Comparison of ENCODE assay signal across 32 cellular contexts in the genomic region with DNA sequence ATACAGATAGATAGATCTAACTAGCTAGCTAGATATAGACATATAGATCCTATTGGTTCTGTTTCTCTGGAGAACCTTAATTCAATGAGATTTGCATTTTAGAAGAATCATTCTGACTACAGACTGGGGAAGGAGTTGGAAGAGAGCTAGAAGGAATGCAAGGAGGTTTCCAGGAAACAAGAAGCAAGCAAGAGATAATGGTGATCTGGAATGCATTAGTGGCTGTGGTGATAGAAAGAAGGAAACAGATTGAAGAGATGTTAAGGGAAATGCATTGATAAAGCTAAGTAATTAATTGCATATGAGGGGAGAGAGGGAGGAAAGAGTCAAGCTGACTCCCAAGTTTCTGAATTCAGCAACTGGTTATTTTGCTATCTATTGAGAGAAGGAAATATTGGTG. TPM values are rescaled to one million over a fixed set of nuclear protein-coding genes. Genes with fewer than 3 reads are reported as not detected.
"Had no signal": no experiment of that assay in that cellular context is flagged by ENCODE, and none has a peak within 500 bp of the region (broad histone marks: within the 10 kb centered on the region; RNA-seq: fewer than 3 reads in every experiment).

No MANE protein-coding gene starts in this region.

- H3K27me3 ChIP-seq: ascending aorta, cardiac muscle cell had no signal

- H3K4me1 ChIP-seq: ascending aorta had no signal

- FAIRE-seq: bronchial epithelial cell had no signal

- H3K4me3 ChIP-seq: ascending aorta, cardiac muscle cell had no signal

- H3K36me3 ChIP-seq: ascending aorta, cardiac muscle cell, WERI-Rb-1 had no signal

- H3K9me3 ChIP-seq: ascending aorta had no signal

- DNase-seq: activated CD4-positive, alpha-beta memory T cell treated with anti-CD3 and anti-CD28 coated beads, Interleukin-2, amount 10 ng/mL, durations not matched to agents 7 days and 5 days; activated CD4-positive, alpha-beta T cell treated with anti-CD3 and anti-CD28 coated beads for 1 hour; activated CD4-positive, alpha-beta T cell treated with anti-CD3 and anti-CD28 coated beads for 36 hours; activated CD4-positive, alpha-beta T cell treated with anti-CD3 and anti-CD28 coated beads for 48 hours; activated CD4-positive, alpha-beta T cell treated with anti-CD3 and anti-CD28 coated beads, Interleukin-2, amount 10 ng/mL, durations not matched to agents 7 days and 5 days; activated CD4-positive, alpha-beta T cell treated with anti-CD3 and anti-CD28 coated beads, Interleukin-2, amount 50 U/mL, for 48 hours; activated CD4-positive, CD25-positive, alpha-beta regulatory T cell; activated CD8-positive, alpha-beta memory T cell treated with anti-CD3 and anti-CD28 coated beads for 24 hours; activated CD8-positive, alpha-beta memory T cell treated with anti-CD3 and anti-CD28 coated beads, Interleukin-2, amount 10 ng/mL, durations not matched to agents 7 days and 5 days; activated CD8-positive, alpha-beta memory T cell treated with anti-CD3 and anti-CD28 coated beads, Interleukin-2, amount 50 U/mL, for 48 hours; activated CD8-positive, alpha-beta T cell treated with anti-CD3 and anti-CD28 coated beads, Interleukin-2, amount 10 ng/mL, durations not matched to agents 7 days and 5 days; activated effector memory CD4-positive, alpha-beta T cell treated with Interleukin-2 at 50 U/mL for 16 hours; activated gamma-delta T cell; activated naive CD4-positive, alpha-beta T cell treated with anti-CD3 and anti-CD28 coated beads, Interleukin-2, amount 10 ng/mL, durations not matched to agents 7 days and 5 days; activated naive CD4-positive, alpha-beta T cell treated with Interleukin-2 at 50 U/mL for 16 hours; activated naive CD8-positive, alpha-beta T cell treated with anti-CD3 and anti-CD28 coated beads, Interleukin-2, amount 10 ng/mL, durations not matched to agents 7 days and 5 days; activated naive CD8-positive, alpha-beta T cell treated with anti-CD3 and anti-CD28 coated beads, Interleukin-2, amount 50 U/mL, for 24 hours; activated T-cell treated with anti-CD3 and anti-CD28 coated beads, Interleukin-2, amount 50 U/mL, for 24 hours; activated T-cell treated with anti-CD3 and anti-CD28 coated beads, Interleukin-2, amount 50 U/mL, for 48 hours; amygdala; anterior cingulate cortex; caudate nucleus; cerebellar nuclear complex; T-helper 1 cell; T-helper 2 cell; T-helper 9 cell; WERI-Rb-1 had no signal

- H3K27ac ChIP-seq: ascending aorta, cardiac muscle cell, WERI-Rb-1 had no signal

RNA-seq across cellular contexts. Expression of gene DBX2, which starts 42.7 kb away (rescaled TPM):
- total RNA-seq: activated CD4-positive, alpha-beta memory T cell treated with anti-CD3 and anti-CD28 coated beads, Interleukin-2, amount 10 ng/mL, durations not matched to agents 7 days and 5 days; activated CD4-positive, alpha-beta T cell treated with anti-CD3 and anti-CD28 coated beads for 36 hours; activated CD4-positive, alpha-beta T cell treated with anti-CD3 and anti-CD28 coated beads, Interleukin-2, amount 10 ng/mL, durations not matched to agents 7 days and 5 days; activated CD8-positive, alpha-beta memory T cell treated with anti-CD3 and anti-CD28 coated beads, Interleukin-2, amount 10 ng/mL, durations not matched to agents 7 days and 5 days; activated CD8-positive, alpha-beta T cell treated with anti-CD3 and anti-CD28 coated beads, Interleukin-2, amount 10 ng/mL, durations not matched to agents 7 days and 5 days; activated naive CD8-positive, alpha-beta T cell treated with anti-CD3 and anti-CD28 coated beads, Interleukin-2, amount 10 ng/mL, durations not matched to agents 7 days and 5 days; activated T-helper 2 cell treated with anti-CD3 and anti-CD28 coated beads, Interferon-gamma antibody, Interleukin-2, Interleukin-4, amounts not matched to agents 10 μg/mL and 5 μg/mL and 100 μg/mL, durations not matched to agents 14 hours and 24 hours and 36 hours; ascending aorta; bronchial epithelial cell; cardiac muscle cell; chondrocyte had no signal
- polyA plus RNA-seq: cardiac muscle cell had no signal
